9 cellular contexts compared by ENCODE assay signal in genomic region chr7:157690058-157690832, GRCh38.
DNase-seq lines count a peak whose midpoint lies in the region; ATAC-seq, FAIRE-seq and TF ChIP-seq lines count a peak whose summit lies in the region.
"Had no signal": no experiment of that assay in that cellular context is flagged by ENCODE, and none has a peak within 500 bp of the region (broad histone marks: within the 10 kb centered on the region; RNA-seq: fewer than 3 reads in every experiment).

No MANE protein-coding gene starts in this region.

- H3K4me2 ChIP-seq in HepG2 (ENCODE audit: low read depth, low read length) = peak overlapping the region; percentile 7; the same call in 1 of the 2 replicates

- H3K4me1 ChIP-seq in HepG2 (ENCODE audit: insufficient read depth, low read length) (no peaks in the 10 kb centered on the region), tibial nerve (peaks cover 0 to 66% (median 6%) of the 10 kb centered on the region in 4 donors)

- TF ChIP-seq POLR2A in HepG2 (IDR thresholded peaks at IDR 0.05; ENCODE audit: insufficient read depth in 1 of 2, low read depth in 2 of 2, low read length in 2 of 2) (no peak), tibial nerve (IDR thresholded peaks at IDR 0.05) (no peak)

- H3K4me1 Mint-ChIP-seq in activated T-cell treated with anti-CD3 and anti-CD28 coated beads, Interleukin-2, amount 50 U/mL, for 24 hours (ENCODE audit: low read depth) = peaks cover 28% of the 10 kb centered on the region
- H3K4me1 Mint-ChIP-seq in activated CD4-positive, alpha-beta memory T cell treated with anti-CD3 and anti-CD28 coated beads, Interleukin-2, amount 10 ng/mL, durations not matched to agents 7 days and 5 days = peaks cover 4% of the 10 kb centered on the region

- H3K27ac ChIP-seq in HepG2 (ENCODE audit: extremely low read length, insufficient read depth, low read length) (no peak overlapping the region), tibial nerve (peak overlapping the region in 1 of 4 donors; percentile 21)

- H3K9ac ChIP-seq in HepG2 (ENCODE audit: insufficient read depth, low read depth, low read length) = no peak overlapping the region

- in situ Hi-C loops in HepG2 (cut with HindIII; ENCODE audit: extremely low pct_ligation_motif_present, low pct_unique_long_range_greater_than_20kb) = no loop called here

- CTCF ChIA-PET in activated CD4-positive, alpha-beta memory T cell treated with anti-CD3 and anti-CD28 coated beads, Interleukin-2, amount 10 ng/mL, durations not matched to agents 7 days and 5 days (lab: Charles Lee) = interaction anchor here (1.6 kb wide), 1 partner anchor 259 kb away, joined by 3 read pairs; no protein-coding TSS in a partner anchor
- CTCF ChIA-PET in HepG2 (lab: Yijun Ruan, JAX; ENCODE audit: low intra/inter-chr PET ratio, low total read pairs) = no interaction called here

- 44% methylated on average over 46 of the region's 70 CpGs for WGBS in HepG2 (ENCODE audit: low lambda C conversion rate)
- WGBS in tibial nerve, 2 donors = 1 to 3% methylated on average over 16 to 22 of the region's 70 CpGs

- TF ChIP-seq RAD21 in HepG2 (CRISPR knock-in tag; IDR thresholded peaks at IDR 0.05) = no peak

- no peak for FAIRE-seq in HepG2 (lab: Jason Lieb, UNC)

- H3K4me3 ChIP-seq in HepG2 (replicated peaks in 1 of 3; ENCODE audit: insufficient read depth in 1 of 3, low read depth in 2 of 3, low read length in 3 of 3) (no peak overlapping the region), tibial nerve (peak overlapping the region in 3 of 4 donors; percentile 23 to 53 (median 29))

- BruUV-seq in HepG2 (replicated peaks; lab: Mats Ljungman, UMichigan) = no TSS peak

- no peak overlapping the region for H2AFZ ChIP-seq in HepG2 (ENCODE audit: low read length)

- H3K27me3 Mint-ChIP-seq in activated T-cell treated with anti-CD3 and anti-CD28 coated beads, Interleukin-2, amount 50 U/mL, for 24 hours = peaks cover 70% of the 10 kb centered on the region
- peaks cover 57% of the 10 kb centered on the region for H3K27me3 Mint-ChIP-seq in activated CD4-positive, alpha-beta memory T cell treated with anti-CD3 and anti-CD28 coated beads, Interleukin-2, amount 10 ng/mL, durations not matched to agents 7 days and 5 days

- peak overlapping the region; percentile 57 for H3K4me3 Mint-ChIP-seq in activated T-cell treated with anti-CD3 and anti-CD28 coated beads, Interleukin-2, amount 50 U/mL, for 24 hours
- peak overlapping the region; percentile 32 for H3K4me3 Mint-ChIP-seq in activated CD4-positive, alpha-beta memory T cell treated with anti-CD3 and anti-CD28 coated beads, Interleukin-2, amount 10 ng/mL, durations not matched to agents 7 days and 5 days

- no peaks in the 10 kb centered on the region for H3K9me3 Mint-ChIP-seq in activated T-cell treated with anti-CD3 and anti-CD28 coated beads, Interleukin-2, amount 50 U/mL, for 24 hours
- no peaks in the 10 kb centered on the region for H3K9me3 Mint-ChIP-seq in activated CD4-positive, alpha-beta memory T cell treated with anti-CD3 and anti-CD28 coated beads, Interleukin-2, amount 10 ng/mL, durations not matched to agents 7 days and 5 days

- POLR2A ChIA-PET in activated CD4-positive, alpha-beta memory T cell treated with anti-CD3 and anti-CD28 coated beads, Interleukin-2, amount 10 ng/mL, durations not matched to agents 7 days and 5 days (lab: Charles Lee) = no interaction called here
- POLR2A ChIA-PET in HepG2 (lab: Yijun Ruan, JAX) = no interaction called here

- no peak overlapping the region for H3K27ac Mint-ChIP-seq in activated T-cell treated with anti-CD3 and anti-CD28 coated beads, Interleukin-2, amount 50 U/mL, for 24 hours
- H3K27ac Mint-ChIP-seq in activated CD4-positive, alpha-beta memory T cell treated with anti-CD3 and anti-CD28 coated beads, Interleukin-2, amount 10 ng/mL, durations not matched to agents 7 days and 5 days = no peak overlapping the region

- H4K20me1 ChIP-seq in HepG2 (ENCODE audit: insufficient read depth, low read length) = peaks cover 18% of the 10 kb centered on the region; the same call in 1 of the 2 replicates

- H3K36me3 Mint-ChIP-seq in activated T-cell treated with anti-CD3 and anti-CD28 coated beads, Interleukin-2, amount 50 U/mL, for 24 hours (ENCODE audit: low read depth) = no peaks in the 10 kb centered on the region
- H3K36me3 Mint-ChIP-seq in activated CD4-positive, alpha-beta memory T cell treated with anti-CD3 and anti-CD28 coated beads, Interleukin-2, amount 10 ng/mL, durations not matched to agents 7 days and 5 days (ENCODE audit: low read depth) = peaks cover 5% of the 10 kb centered on the region

- ATAC-seq in HepG2 (no peak), HG02642 (IDR thresholded peaks at IDR 0.05; ENCODE audit: poor library complexity, unreplicated experiment) (no peak)

- DNase-seq in activated T-cell treated with anti-CD3 and anti-CD28 coated beads, Interleukin-2, amount 50 U/mL, for 24 hours = peak; percentile 37
- DNase-seq in activated T-cell treated with anti-CD3 and anti-CD28 coated beads, Interleukin-2, amount 50 U/mL, for 1 hour = no peak
- no peak for DNase-seq in activated CD4-positive, alpha-beta memory T cell treated with anti-CD3 and anti-CD28 coated beads, Interleukin-2, amount 10 ng/mL, durations not matched to agents 7 days and 5 days
- DNase-seq in HepG2 (ENCODE audit: low spot score) (no peak), tibial nerve (ENCODE audit: low spot score in 2 of 2) (no peak), DMS114 treated with DMSO at 0.1 percent for 48 hours (lab: John Stamatoyannopoulos, UW; ENCODE audit: unreplicated experiment) (no peak), SW 1271 (lab: John Stamatoyannopoulos, UW) (no peak)
- DNase-seq: GDM1 had no signal

- H3K9me3 ChIP-seq in HepG2 (ENCODE audit: low read length) (no peaks in the 10 kb centered on the region), tibial nerve (no peaks in the 10 kb centered on the region)

- TF ChIP-seq CTCF in HepG2 (CRISPR knock-in tag; IDR thresholded peaks at IDR 0.05) = no peak
- no peak for TF ChIP-seq CTCF in tibial nerve (IDR thresholded peaks at IDR 0.05)

- TF ChIP-seq EP300 in HepG2 (IDR thresholded peaks at IDR 0.05; ENCODE audit: low read depth in 2 of 2, low read length in 2 of 2) (no peak), HepG2 (CRISPR knock-in tag; IDR thresholded peaks at IDR 0.05; ENCODE audit: borderline replicate concordance) (no peak), tibial nerve (IDR thresholded peaks at IDR 0.05) (no peak)

- H3K36me3 ChIP-seq in HepG2 (replicated peaks in 1 of 2; ENCODE audit: control insufficient read depth in 1 of 2, insufficient read depth in 2 of 2, low read length in 2 of 2) (no peaks in the 10 kb centered on the region), tibial nerve (no peaks in the 10 kb centered on the region)

- peaks cover 9 to 61% of the 10 kb centered on the region in 2 experiments for H3K27me3 ChIP-seq in HepG2 (ENCODE audit: control insufficient read depth in 1 of 2, insufficient read depth in 2 of 2, low read length in 2 of 2)
- H3K27me3 ChIP-seq in tibial nerve = peaks cover 0 to 82% of the 10 kb centered on the region in 2 donors

- intact Hi-C loops in HepG2 (cut with micrococcal nuclease; ENCODE audit: unreplicated experiment) = no loop called here

- no peaks in the 10 kb centered on the region for H3K79me2 ChIP-seq in HepG2 (ENCODE audit: insufficient read depth, low read length)

TF ChIP-seq in HepG2, 621 proteins besides CTCF, POLR2A, EP300 and RAD21 (continues in another document):
- TF ChIP-seq ZNF138 (CRISPR knock-in tag; IDR thresholded peaks at IDR 0.05; ENCODE audit: low read depth) (no peak), CSRNP2 (CRISPR knock-in tag; conservative IDR thresholded peaks at IDR 0.05; ENCODE audit: low read depth) (no peak), BRD4 (CRISPR knock-in tag; IDR thresholded peaks at IDR 0.05) (no peak), CHCHD3 (CRISPR knock-in tag; IDR thresholded peaks at IDR 0.05) (no peak), ZNF281 (CRISPR knock-in tag; IDR thresholded peaks at IDR 0.05; ENCODE audit: borderline replicate concordance) (no peak), ZNF790 (CRISPR knock-in tag; IDR thresholded peaks at IDR 0.05; ENCODE audit: borderline replicate concordance) (no peak), THAP8 (CRISPR knock-in tag; IDR thresholded peaks at IDR 0.05; ENCODE audit: borderline replicate concordance) (no peak)

Comparison
In these comparisons a context has a peak if more than half of its experiments do, and no peak if none do; other contexts are left out.
1. H3K4me3 ChIP-seq: peak in tibial nerve (3 of 4); none in HepG2 (0 of 3).